2 cellular contexts compared by ENCODE assay signal in genomic region chr2:117401582-117401981, GRCh38.
TF ChIP-seq lines count a peak whose summit lies in the region.

No MANE protein-coding gene starts in this region.

TF ChIP-seq in A549, 52 proteins besides CTCF, POLR2A, EP300 and RAD21:
- TF ChIP-seq MAFK (IDR thresholded peaks at IDR 0.05; ENCODE audit: partially characterized antibody) (peak; percentile 35), FOSB (CRISPR knock-in tag; IDR thresholded peaks at IDR 0.05) (no peak)

TF ChIP-seq in IMR-90, 13 proteins besides CTCF, POLR2A, EP300 and RAD21:
- no peak for TF ChIP-seq MXI1 (IDR thresholded peaks at IDR 0.05; ENCODE audit: borderline replicate concordance, low read depth, low read length)
- no peak for TF ChIP-seq MAZ (IDR thresholded peaks at IDR 0.05; ENCODE audit: borderline replicate concordance, low read depth, low read length)
- peak; percentile 60 for TF ChIP-seq MAFK (IDR thresholded peaks at IDR 0.05; ENCODE audit: low read depth, low read length)
- TF ChIP-seq CEBPB (IDR thresholded peaks at IDR 0.05; ENCODE audit: low read depth, low read length), result no peak
- TF ChIP-seq RCOR1 (IDR thresholded peaks at IDR 0.05; ENCODE audit: insufficient replicate concordance, low read length), result no peak
TF ChIP-seq in IMR-90: peak in this region for 1.
